ENCODE assay signal across 13 cellular contexts in the genomic region with DNA sequence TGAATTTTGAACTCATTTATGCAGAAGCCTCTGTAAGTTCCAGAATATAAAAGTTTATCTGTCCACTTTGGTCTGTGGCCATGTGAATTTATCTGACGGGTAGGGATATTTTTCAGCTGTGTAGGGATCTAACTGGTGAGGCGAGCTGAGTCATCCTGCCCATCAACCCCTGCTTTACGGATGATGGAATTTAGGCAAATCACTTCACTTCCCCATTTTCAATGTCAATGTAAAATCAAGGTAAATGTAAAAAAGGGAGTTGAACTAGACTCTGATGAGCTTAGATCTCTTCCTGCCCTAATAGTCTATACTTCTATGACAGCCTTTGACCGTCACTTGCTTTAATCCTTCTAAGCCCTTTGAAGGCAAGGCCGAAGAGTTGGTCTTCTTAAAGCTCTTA. TPM values are rescaled to one million over a fixed set of nuclear protein-coding genes. Genes with fewer than 3 reads are reported as not detected.
A peak's percentile ranks its signal among the peaks of the same experiment; 100 is the strongest.
DNase-seq lines count a peak whose midpoint lies in the region; ATAC-seq and TF ChIP-seq lines count a peak whose summit lies in the region.
"Had no signal": no experiment of that assay in that cellular context is flagged by ENCODE, and none has a peak within 500 bp of the region (broad histone marks: within the 10 kb centered on the region; RNA-seq: fewer than 3 reads in every experiment).

No MANE protein-coding gene starts in this region.

- H3K4me1 ChIP-seq in foreskin keratinocyte = no peaks in the 10 kb centered on the region

- peak; percentile 65 to 71 for DNase-seq in AML-193 (lab: John Stamatoyannopoulos, UW)
- peak; percentile 26 for DNase-seq in NCI-H82 treated with DMSO at 0.1 percent for 48 hours (lab: John Stamatoyannopoulos, UW; ENCODE audit: unreplicated experiment)
- peak; percentile 37 for DNase-seq in choroid plexus epithelial cell (ENCODE audit: low read depth)
- no peak for DNase-seq in foreskin keratinocyte
- no peak for DNase-seq in stimulated activated CD8-positive, alpha-beta memory T cell treated with anti-CD3 and anti-CD28 coated beads, Interleukin-4, amount 100 ng/mL, for 48 hours
- DNase-seq in T-helper 9 cell = no peak
- DNase-seq: Caco-2, head of caudate nucleus, NCI-H2171 had no signal

- ATAC-seq in GM18511 (IDR thresholded peaks at IDR 0.05; ENCODE audit: unreplicated experiment) = peak; percentile 15
- ATAC-seq in foreskin keratinocyte = no peak
- no peak for ATAC-seq in GM21528 (IDR thresholded peaks at IDR 0.05; ENCODE audit: low FRiP score, unreplicated experiment)
- ATAC-seq: body of pancreas had no signal

- no peak overlapping the region for H3K4me3 ChIP-seq in choroid plexus epithelial cell (ENCODE audit: low read depth, low read length)
- H3K4me3 ChIP-seq: body of pancreas had no signal

- no peak for TF ChIP-seq CTCF in choroid plexus epithelial cell (conservative IDR thresholded peaks at IDR 0.05; ENCODE audit: low read depth, low read length)
- TF ChIP-seq CTCF in foreskin keratinocyte (conservative IDR thresholded peaks at IDR 0.05) = no peak

- peaks cover 55% of the 10 kb centered on the region for H3K27me3 ChIP-seq in foreskin keratinocyte

- no peak overlapping the region for H3K27ac ChIP-seq in foreskin keratinocyte
- H3K27ac ChIP-seq: VCaP had no signal

RNA-seq across cellular contexts. Expression of gene SLC16A6, which starts 2.6 kb away (rescaled TPM):
- not detected in 2 replicates for total RNA-seq in foreskin keratinocyte
- not detected in 2 replicates for polyA plus RNA-seq in foreskin keratinocyte

RNA-seq across cellular contexts. Expression of gene ARSG, which starts 2.9 kb away (rescaled TPM):
- 0.48 and 0.53 TPM in 2 replicates for total RNA-seq in foreskin keratinocyte
- polyA plus RNA-seq in foreskin keratinocyte = 0.16 and 0.29 TPM in 2 replicates

RNA-seq across cellular contexts. Expression of gene AMZ2, which starts 40.5 kb away (rescaled TPM):
- total RNA-seq in foreskin keratinocyte = 106 and 110 TPM in 2 replicates
- polyA plus RNA-seq in foreskin keratinocyte = 102 and 114 TPM in 2 replicates

Comparison
In these comparisons a context has a peak if more than half of its experiments do, and no peak if none do; other contexts are left out.
1. DNase-seq: peak in AML-193 (2 of 2), NCI-H82 treated with DMSO at 0.1 percent for 48 hours (single experiment) and choroid plexus epithelial cell (single experiment); none in foreskin keratinocyte (0 of 2), stimulated activated CD8-positive, alpha-beta memory T cell treated with anti-CD3 and anti-CD28 coated beads, Interleukin-4, amount 100 ng/mL, for 48 hours (single experiment) and T-helper 9 cell (single experiment).